19 cellular contexts compared by ENCODE assay signal in genomic region chr14:76603713-76604112, GRCh38.
DNase-seq lines count a peak whose midpoint lies in the region; ATAC-seq, FAIRE-seq and TF ChIP-seq lines count a peak whose summit lies in the region.
"Had no signal": no experiment of that assay in that cellular context is flagged by ENCODE, and none has a peak within 500 bp of the region (broad histone marks: within the 10 kb centered on the region; RNA-seq: fewer than 3 reads in every experiment).

No MANE protein-coding gene starts in this region.

- no peaks in the 10 kb centered on the region for H3K4me1 ChIP-seq in right cardiac atrium (ENCODE audit: control insufficient read depth, insufficient read depth, low read length)
- H3K4me1 ChIP-seq in upper lobe of left lung = no peaks in the 10 kb centered on the region
- H3K4me1 ChIP-seq: SJSA1 had no signal

- FAIRE-seq in HTR-8/SVneo (lab: Jason Lieb, UNC) = peak; percentile 83
- peak; percentile 70 for FAIRE-seq in bronchial epithelial cell (lab: Jason Lieb, UNC)

- WGBS in right cardiac atrium = 68% methylated on average over 7 of the region's 7 CpGs
- WGBS in upper lobe of left lung, 2 donors = 65 to 76% methylated on average over 6 to 7 of the region's 7 CpGs

- TF ChIP-seq POLR2A in upper lobe of left lung (IDR thresholded peaks at IDR 0.05) = no peak

- no peak for TF ChIP-seq CTCF in bronchial epithelial cell (IDR thresholded peaks at IDR 0.05; ENCODE audit: insufficient read depth, low read length, severe bottlenecking)
- TF ChIP-seq CTCF in upper lobe of left lung (IDR thresholded peaks at IDR 0.05) = no peak

- H3K9me3 ChIP-seq in right cardiac atrium (ENCODE audit: control insufficient read depth, low read length) (no peaks in the 10 kb centered on the region), upper lobe of left lung (peaks cover 0 to 3% (median 0%) of the 10 kb centered on the region in 4 donors)
- H3K9me3 ChIP-seq: SJSA1 had no signal

- intact Hi-C loops in right cardiac atrium (cut with DNase I) = no loop called here

- DNase-seq in HTR-8/SVneo (ENCODE audit: insufficient read length, low spot score) = no peak
- no peak for DNase-seq in bronchial epithelial cell (ENCODE audit: low read depth)
- DNase-seq in right cardiac atrium = peak in 2 of 3 donors; percentile 23 to 40
- no peak for DNase-seq in upper lobe of left lung
- DNase-seq in iPS-NIHi11 (ENCODE audit: low spot score) = no peak
- no peak for DNase-seq in foreskin melanocyte
- DNase-seq: CD4-positive, CD25-positive, alpha-beta regulatory T cell; EL; H9; IMR-90; NCI-H1105 treated with DMSO at 0.1 percent for 48 hours; NCI-H2029 treated with DMSO at 0.1 percent for 48 hours; NCI-H226; NCI-H524; NCI-H774; NK-92 treated with Interleukin-12 subunit alpha and Interleukin-12 subunit beta, amount 100 ng/mL, for 24 hours had no signal

- H3K36me3 ChIP-seq in bronchial epithelial cell (ENCODE audit: control insufficient read depth, insufficient read depth, low read length) (no peaks in the 10 kb centered on the region), upper lobe of left lung (no peaks in the 10 kb centered on the region)
- H3K36me3 ChIP-seq: SJSA1 had no signal

- H3K4me3 ChIP-seq in bronchial epithelial cell (ENCODE audit: low read depth, low read length) (no peak overlapping the region), right cardiac atrium (ENCODE audit: low read length) (no peak overlapping the region), upper lobe of left lung (no peak overlapping the region)
- H3K4me3 ChIP-seq: SJSA1 had no signal

- H3K27ac ChIP-seq in right cardiac atrium (ENCODE audit: low read length) (no peak overlapping the region), upper lobe of left lung (no peak overlapping the region)
- H3K27ac ChIP-seq: KMS-11, SJSA1 had no signal

- peak; percentile 82 to 90 for ATAC-seq in right cardiac atrium
- ATAC-seq in upper lobe of left lung (ENCODE audit: low FRiP score in 2 of 2) = peak; percentile 16 to 24
- no peak for ATAC-seq in HG03159 (IDR thresholded peaks at IDR 0.05; ENCODE audit: unreplicated experiment)

- H3K27me3 ChIP-seq in bronchial epithelial cell (ENCODE audit: control insufficient read depth, insufficient read depth, low read length) (no peaks in the 10 kb centered on the region), right cardiac atrium (ENCODE audit: control insufficient read depth, insufficient read depth) (no peaks in the 10 kb centered on the region), upper lobe of left lung (no peaks in the 10 kb centered on the region)
- H3K27me3 ChIP-seq: SJSA1 had no signal

- no peak for TF ChIP-seq EP300 in upper lobe of left lung (IDR thresholded peaks at IDR 0.05)

Comparison
In these comparisons a context has a peak if more than half of its experiments do, and no peak if none do; other contexts are left out.
1. DNase-seq: peak in right cardiac atrium (2 of 3); none in HTR-8/SVneo (single experiment), bronchial epithelial cell (single experiment), upper lobe of left lung (0 of 2), iPS-NIHi11 (single experiment) and foreskin melanocyte (single experiment).